In genomic region chr21:46585191-46585953, GRCh38 we compare ENCODE assay signal across 23 cellular contexts. TPM values are rescaled to one million over a fixed set of nuclear protein-coding genes. Genes with fewer than 3 reads are reported as not detected.
A peak's percentile ranks its signal among the peaks of the same experiment; 100 is the strongest.
DNase-seq lines count a peak whose midpoint lies in the region; ATAC-seq lines count a peak whose summit lies in the region.
"Had no signal": no experiment of that assay in that cellular context is flagged by ENCODE, and none has a peak within 500 bp of the region (broad histone marks: within the 10 kb centered on the region; RNA-seq: fewer than 3 reads in every experiment).

No MANE protein-coding gene starts in this region.

- H3K36me3 ChIP-seq in esophagus (ENCODE audit: control insufficient read depth in 2 of 2, insufficient read depth in 2 of 2, low read length in 1 of 2), result peaks cover 0 to 7% of the 10 kb centered on the region in 2 donors

- H3K4me3 ChIP-seq in esophagus (ENCODE audit: low read depth in 1 of 2, low read length in 2 of 2), result no peak overlapping the region
- H3K4me3 ChIP-seq: gastrocnemius medialis, tibial artery had no signal

- no peak for ATAC-seq in HG03565 (IDR thresholded peaks at IDR 0.05; ENCODE audit: unreplicated experiment)
- ATAC-seq in GM21360 (IDR thresholded peaks at IDR 0.05; ENCODE audit: unreplicated experiment), result no peak
- ATAC-seq in HG02938 (IDR thresholded peaks at IDR 0.05; ENCODE audit: unreplicated experiment), result no peak
- ATAC-seq: gastrocnemius medialis; natural killer cell treated with Interleukin-12 subunit alpha and Interleukin-12 subunit beta and Interleukin-15 and Interleukin-18, amount 100 ng/mL, for 72 hours; Right ventricle myocardium inferior had no signal

- WGBS in esophagus, 2 donors, result 53 to 78% methylated on average over 7 of the region's 7 CpGs

- peaks cover 4 to 10% of the 10 kb centered on the region in 2 donors for H3K9me3 ChIP-seq in esophagus (ENCODE audit: control insufficient read depth in 2 of 2, insufficient read depth in 1 of 2, low read depth in 1 of 2, low read length in 1 of 2)

- H3K4me1 ChIP-seq in esophagus (ENCODE audit: control insufficient read depth in 2 of 2, insufficient read depth in 2 of 2, low read length in 1 of 2), result no peaks in the 10 kb centered on the region
- H3K4me1 ChIP-seq: gastrocnemius medialis, tibial artery had no signal

- peak overlapping the region; percentile 65 to 72 for H3K27ac ChIP-seq in esophagus (ENCODE audit: low read depth in 2 of 2, low read length in 1 of 2)
- H3K27ac ChIP-seq: gastrocnemius medialis, tibial artery had no signal

- no peaks in the 10 kb centered on the region for H3K27me3 ChIP-seq in esophagus (ENCODE audit: control insufficient read depth in 1 of 2, insufficient read depth in 2 of 2, low read length in 2 of 2)
- H3K27me3 ChIP-seq: gastrocnemius medialis, tibial artery had no signal

- DNase-seq in DMS153 treated with DMSO at 0.1 percent for 48 hours (lab: John Stamatoyannopoulos, UW; ENCODE audit: unreplicated experiment), result peak; percentile 7
- peak; percentile 22 for DNase-seq in NAMALWA (ENCODE audit: low spot score)
- DNase-seq in NCI-H526 (lab: John Stamatoyannopoulos, UW), result peak; percentile 25 to 55
- no peak for DNase-seq in anterior cingulate cortex (lab: John Stamatoyannopoulos, UW)
- DNase-seq: activated CD4-positive, alpha-beta T cell treated with anti-CD3 and anti-CD28 coated beads for 48 hours; activated CD8-positive, alpha-beta memory T cell treated with anti-CD3 and anti-CD28 coated beads, Interleukin-2, amount 50 U/mL, for 4 hours; activated effector memory CD4-positive, alpha-beta T cell treated with anti-CD3 and anti-CD28 coated beads, Interleukin-2, amount 50 U/mL, for 16 hours; EL; gastrocnemius medialis; H7; IMR-90; kidney glomerular epithelial cell; NCI-H1048; posterior cingulate gyrus; stimulated activated CD4-positive, alpha-beta T cell treated with anti-CD3 and anti-CD28 coated beads, Interleukin-2, amount 100 ng/mL, for 24 hours; stimulated activated naive CD4-positive, alpha-beta T cell treated with Interleukin-2 at 50 U/mL for 16 hours; tibial artery had no signal

RNA-seq across cellular contexts. Expression of gene S100B, which starts 19.5 kb away (rescaled TPM):
- 10 to 100 TPM in 1 of 2 donors, 1 to 10 TPM in 1; 2.3 to 11.6 TPM for polyA plus RNA-seq in esophagus

RNA-seq across cellular contexts. Expression of gene PRMT2, which starts 50.1 kb away (rescaled TPM):
- 10 to 100 TPM; 54.7 to 91.4 TPM for polyA plus RNA-seq in esophagus

Comparison
In these comparisons a context has a peak if more than half of its experiments do, and no peak if none do; other contexts are left out.
1. DNase-seq: peak in DMS153 treated with DMSO at 0.1 percent for 48 hours (single experiment), NAMALWA (single experiment) and NCI-H526 (2 of 2); none in anterior cingulate cortex (0 of 58).